8 cellular contexts compared by ENCODE assay signal in the genomic region with DNA sequence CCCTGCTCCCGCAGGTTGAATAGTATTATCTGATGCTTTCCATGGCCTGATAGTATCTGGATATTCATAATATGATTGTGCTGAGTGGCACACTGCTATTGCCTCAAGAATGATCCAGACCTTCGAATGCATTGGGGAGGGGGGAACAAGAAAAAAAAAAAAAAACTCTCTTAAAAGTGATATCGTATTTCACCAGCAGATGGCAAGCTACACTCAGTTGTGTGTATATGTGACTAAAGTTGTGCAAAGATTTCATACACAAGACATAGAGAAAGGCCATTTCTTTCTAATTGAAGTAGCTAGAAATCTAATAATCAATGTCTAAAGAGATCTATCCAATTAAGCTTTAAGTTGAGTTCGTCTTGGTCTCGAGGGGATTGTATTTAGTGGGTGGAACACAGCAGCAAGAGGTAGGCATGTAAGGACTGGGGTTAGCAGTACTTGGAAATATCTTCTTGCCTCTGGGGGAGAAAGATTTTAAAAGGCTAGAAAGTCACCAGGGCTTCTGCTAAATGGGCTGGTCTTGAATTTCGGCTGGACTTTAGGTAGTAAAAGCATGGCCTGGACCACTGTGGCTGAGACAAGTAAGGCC. TPM values are rescaled to one million over a fixed set of nuclear protein-coding genes. Genes with fewer than 3 reads are reported as not detected.
A peak's percentile ranks its signal among the peaks of the same experiment; 100 is the strongest.
DNase-seq lines count a peak whose midpoint lies in the region; ATAC-seq, FAIRE-seq and TF ChIP-seq lines count a peak whose summit lies in the region.

No MANE protein-coding gene starts in this region.

- peaks cover 2% of the 10 kb centered on the region for H3K9me3 ChIP-seq in IMR-90 (ENCODE audit: control insufficient read depth, insufficient read depth, low read length)
- H3K9me3 ChIP-seq in SJCRH30 (replicated peaks) = no peaks in the 10 kb centered on the region
- no peaks in the 10 kb centered on the region for H3K9me3 ChIP-seq in gastroesophageal sphincter
- H3K9me3 ChIP-seq in small intestine (ENCODE audit: control insufficient read depth, low read depth) = no peaks in the 10 kb centered on the region

- H3K4me1 ChIP-seq in IMR-90 (ENCODE audit: control insufficient read depth, insufficient read depth, low read length) (no peaks in the 10 kb centered on the region; the same call in 1 of the 2 replicates), SJCRH30 (peaks cover 20% of the 10 kb centered on the region), gastroesophageal sphincter (peaks cover 0 to 14% (median 0%) of the 10 kb centered on the region in 3 donors), small intestine (ENCODE audit: control insufficient read depth in 2 of 2, insufficient read depth in 1 of 2, low read depth in 1 of 2, low read length in 1 of 2) (no peaks in the 10 kb centered on the region)

- WGBS in IMR-90 (ENCODE audit: extremely low coverage in 2 of 2, insufficient read length in 1 of 2), 2 experiments = no CpG with 5 or more reads among the region's 6 CpGs
- WGBS in gastroesophageal sphincter (ENCODE audit: low coverage in 1 of 2), 2 donors = 12 to 16% methylated on average over 5 to 6 of the region's 6 CpGs
- 14 to 25% (median 15%) methylated on average over 6 of the region's 6 CpGs for WGBS in small intestine, 3 donors

- no peak overlapping the region for H2BK20ac ChIP-seq in IMR-90 (ENCODE audit: low read depth, low read length)

- H3K36me3 ChIP-seq in IMR-90 (ENCODE audit: control insufficient read depth, insufficient read depth, low read length) (no peaks in the 10 kb centered on the region), SJCRH30 (no peaks in the 10 kb centered on the region), gastroesophageal sphincter (no peaks in the 10 kb centered on the region), small intestine (ENCODE audit: control insufficient read depth in 2 of 2, insufficient read depth in 2 of 2, low read length in 2 of 2) (no peaks in the 10 kb centered on the region)

- no peak overlapping the region for H2AK5ac ChIP-seq in IMR-90 (ENCODE audit: low read depth, low read length)

- H2BK15ac ChIP-seq in IMR-90 (ENCODE audit: low read depth, low read length) = no peak overlapping the region

- TF ChIP-seq CTCF in IMR-90 (conservative IDR thresholded peaks at IDR 0.05; ENCODE audit: low read depth, low read length) (peak; percentile 47), gastroesophageal sphincter (IDR thresholded peaks at IDR 0.05) (peak; percentile 19 to 67 (median 46))

- no peak overlapping the region for H4K5ac ChIP-seq in IMR-90 (ENCODE audit: low read depth, low read length)

- no peak for ATAC-seq in IMR-90 (ENCODE audit: low read depth)
- peak; percentile 41 for ATAC-seq in gastroesophageal sphincter
- no peak for ATAC-seq in GM21529 (IDR thresholded peaks at IDR 0.05; ENCODE audit: unreplicated experiment)
- no peak for ATAC-seq in GM18519 (IDR thresholded peaks at IDR 0.05; ENCODE audit: low FRiP score, unreplicated experiment)

- DNase-seq in DMS 273 treated with DMSO at 0.1 percent for 48 hours (lab: John Stamatoyannopoulos, UW) = peak; percentile 18
- peak; percentile 15 for DNase-seq in IMR-90
- DNase-seq in SJCRH30 = peak; percentile 23 to 73
- DNase-seq in small intestine = peak; percentile 28
- no peak for DNase-seq in occipital lobe (lab: John Stamatoyannopoulos, UW)

- no peak for TF ChIP-seq POLR2A in IMR-90 (IDR thresholded peaks at IDR 0.05; ENCODE audit: low read depth, low read length)
- no peak for TF ChIP-seq POLR2A in gastroesophageal sphincter (IDR thresholded peaks at IDR 0.05)

- dilution Hi-C loops in IMR-90 (cut with HindIII; ENCODE audit: low sequenced_read_pairs, unreplicated experiment) = no loop called here

- H3K9ac ChIP-seq in IMR-90 (ENCODE audit: low read depth, low read length) = no peak overlapping the region

- intact Hi-C loops in IMR-90 (cut with micrococcal nuclease) = loop anchor here (5.0 kb wide), 1 partner anchor 471 kb away; no protein-coding TSS in a partner anchor

- H3K4me2 ChIP-seq in IMR-90 (ENCODE audit: low read depth, low read length) = no peak overlapping the region

- H4K20me1 ChIP-seq in IMR-90 (ENCODE audit: insufficient read depth, low read length) = no peaks in the 10 kb centered on the region

- H2AFZ ChIP-seq in IMR-90 (replicated peaks; ENCODE audit: low read length, poor library complexity) = no peak overlapping the region

- FAIRE-seq in small intestine (lab: Jason Lieb, UNC) = no peak

- BruUV-seq in IMR-90 (replicated peaks; lab: Mats Ljungman, UMichigan) = no TSS peak

- H3K4me3 ChIP-seq in IMR-90 (ENCODE audit: insufficient read depth, low read depth, low read length) (no peak overlapping the region), SJCRH30 (no peak overlapping the region), gastroesophageal sphincter (no peak overlapping the region), small intestine (ENCODE audit: low read depth in 1 of 2, low read length in 2 of 2) (no peak overlapping the region)

- H3K9me1 ChIP-seq in IMR-90 (ENCODE audit: insufficient read depth, low read length) = no peaks in the 10 kb centered on the region

- no peak overlapping the region for H3K56ac ChIP-seq in IMR-90 (ENCODE audit: extremely low read depth, insufficient read depth, low read length)

- POLR2A ChIA-PET in IMR-90 (lab: Charles Lee; ENCODE audit: unreplicated experiment) = no interaction called here

- CTCF ChIA-PET in IMR-90 (lab: Yijun Ruan, JAX) = interaction anchor here (0.5 to 1.0 kb wide), 12 partner anchors 8 to 438 kb away, joined by 3 to 8 read pairs (median 3); no protein-coding TSS in a partner anchor

- H4K8ac ChIP-seq in IMR-90 (ENCODE audit: low read depth in 2 of 2, low read length in 2 of 2) = no peak overlapping the region

- H3K23ac ChIP-seq in IMR-90 (ENCODE audit: low read depth, low read length) = no peak overlapping the region

- H3K27me3 ChIP-seq in IMR-90 (ENCODE audit: control insufficient read depth, insufficient read depth, low read length) (no peaks in the 10 kb centered on the region), SJCRH30 (no peaks in the 10 kb centered on the region), gastroesophageal sphincter (no peaks in the 10 kb centered on the region), small intestine (ENCODE audit: control insufficient read depth in 2 of 2, insufficient read depth in 2 of 2, low read length in 2 of 2) (no peaks in the 10 kb centered on the region)

- H3K79me1 ChIP-seq in IMR-90 (ENCODE audit: low read depth in 1 of 2, low read length in 2 of 2) = no peaks in the 10 kb centered on the region

- H3K18ac ChIP-seq in IMR-90 (ENCODE audit: low read depth, low read length) = no peak overlapping the region

- no peak overlapping the region for H2BK5ac ChIP-seq in IMR-90 (ENCODE audit: low read depth, low read length, poor library complexity, severe bottlenecking)

- H4K91ac ChIP-seq in IMR-90 (ENCODE audit: insufficient read depth, low read depth, low read length) = no peak overlapping the region

- H2BK120ac ChIP-seq in IMR-90 (ENCODE audit: low read depth, low read length) = no peak overlapping the region

- no peak overlapping the region for H3K4ac ChIP-seq in IMR-90 (ENCODE audit: low read depth, low read length)

- TF ChIP-seq EP300 in gastroesophageal sphincter (IDR thresholded peaks at IDR 0.05) = no peak

- in situ Hi-C loops in IMR-90 (cut with MboI; ENCODE audit: low sequenced_read_pairs) = no loop called here

- H2AK9ac ChIP-seq in IMR-90 (replicated peaks; ENCODE audit: low read depth, low read length, poor library complexity) = no peak overlapping the region

- no peak overlapping the region for H3K14ac ChIP-seq in IMR-90 (replicated peaks; ENCODE audit: low read depth, low read length)

- peak; percentile 36; the same call in 1 of the 2 replicates for TF ChIP-seq RAD21 in IMR-90 (IDR thresholded peaks at IDR 0.05; ENCODE audit: low read length)

- no peak overlapping the region for H3K27ac ChIP-seq in IMR-90 (ENCODE audit: insufficient read depth, low read length)
- H3K27ac ChIP-seq in SJCRH30 = peak overlapping the region; percentile 71
- peak overlapping the region in 2 of 4 donors; percentile 28 to 30 for H3K27ac ChIP-seq in gastroesophageal sphincter
- H3K27ac ChIP-seq in small intestine (ENCODE audit: low read depth in 1 of 2, low read length in 1 of 2) = no peak overlapping the region

TF ChIP-seq in IMR-90, 13 proteins besides CTCF, POLR2A, EP300 and RAD21 (continues in another document):
- TF ChIP-seq RFX5 (IDR thresholded peaks at IDR 0.05; ENCODE audit: low read depth, low read length) (no peak), MAZ (IDR thresholded peaks at IDR 0.05; ENCODE audit: borderline replicate concordance, low read depth, low read length) (no peak), MXI1 (IDR thresholded peaks at IDR 0.05; ENCODE audit: borderline replicate concordance, low read depth, low read length) (no peak), NFE2L2 (IDR thresholded peaks at IDR 0.05; ENCODE audit: low read depth, low read length) (no peak), CHD1 (IDR thresholded peaks at IDR 0.05; ENCODE audit: low read depth, low read length) (no peak), CEBPB (IDR thresholded peaks at IDR 0.05; ENCODE audit: low read depth, low read length) (no peak), SMC3 (IDR thresholded peaks at IDR 0.05; ENCODE audit: low read depth, low read length) (no peak), FOS (IDR thresholded peaks at IDR 0.05; ENCODE audit: low read depth, low read length) (no peak)

RNA-seq across cellular contexts. Expression of gene SFRP4, which starts 15.3 kb away (rescaled TPM):
- total RNA-seq in IMR-90 (2012; rRNA removed) (not detected in 2 replicates), gastroesophageal sphincter (10 to 100 TPM in 1 of 4 donors, 1 to 10 TPM in 3; 1.4 to 11.0 (median 5.1) TPM), occipital lobe (1.1 TPM)
- polyA plus RNA-seq in IMR-90 (2012; rRNA removed) (not detected in 2 replicates), small intestine (under 1 TPM in 1 of 3 donors, not detected in 2; 0.36 TPM)
- polyA plus RNA-seq in IMR-90 (2012; cell fraction: cytosol; rRNA removed) = not detected in 2 replicates
- polyA plus RNA-seq in IMR-90 (2012; cell fraction: nucleus; rRNA removed; ENCODE audit: low replicate concordance) = not detected in 2 replicates
- 4.4 and 5.6 TPM in 2 replicates for total RNA-seq in SJCRH30 (2014; rRNA removed; shearing (Covaris generic))

RNA-seq across cellular contexts. Expression of gene EPDR1, which starts 19.1 kb away (rescaled TPM):
- under 0.01 TPM in 1 of 2 replicates, not detected in the other for total RNA-seq in IMR-90 (2012; rRNA removed)
- 0.09 TPM in 1 of 2 replicates, not detected in the other for polyA plus RNA-seq in IMR-90 (2012; rRNA removed)
- polyA plus RNA-seq in IMR-90 (2012; cell fraction: cytosol; rRNA removed) = 0.04 TPM in 1 of 2 replicates, not detected in the other
- not detected in 2 replicates for polyA plus RNA-seq in IMR-90 (2012; cell fraction: nucleus; rRNA removed; ENCODE audit: low replicate concordance)
- 20.2 and 23.3 TPM in 2 replicates for total RNA-seq in SJCRH30 (2014; rRNA removed; shearing (Covaris generic))
- 10 to 100 TPM; 14.3 to 43.8 (median 19.0) TPM for total RNA-seq in gastroesophageal sphincter
- 10 to 100 TPM in 2 of 3 donors, 1 to 10 TPM in 1; 8.5 to 20.3 (median 13.6) TPM for polyA plus RNA-seq in small intestine
- total RNA-seq in occipital lobe = 16.4 TPM

RNA-seq across cellular contexts. Expression of gene NME8, which starts 52.9 kb away (rescaled TPM):
- not detected in 2 replicates for total RNA-seq in IMR-90 (2012; rRNA removed)
- not detected in 2 replicates for polyA plus RNA-seq in IMR-90 (2012; rRNA removed)
- polyA plus RNA-seq in IMR-90 (2012; cell fraction: cytosol; rRNA removed) = not detected in 2 replicates
- polyA plus RNA-seq in IMR-90 (2012; cell fraction: nucleus; rRNA removed; ENCODE audit: low replicate concordance) = not detected in 2 replicates
- total RNA-seq in SJCRH30 (2014; rRNA removed; shearing (Covaris generic)) = not detected in 2 replicates
- 1 to 10 TPM in 1 of 4 donors, not detected in 3; 2.8 TPM for total RNA-seq in gastroesophageal sphincter
- under 1 TPM in 1 of 3 donors, not detected in 2; 0.03 TPM for polyA plus RNA-seq in small intestine
- not detected for total RNA-seq in occipital lobe

Comparison
In these comparisons a context has a peak if more than half of its experiments do, and no peak if none do; other contexts are left out.
1. RNA of gene EPDR1, which starts 19.1 kb away (total RNA-seq): 20.2 to 23.3 TPM in SJCRH30, 14.3 to 43.8 TPM in gastroesophageal sphincter and 16.4 TPM in occipital lobe (single experiment); under 0.01 TPM in IMR-90; every median in the first group is over 10 times any median in the second.